Comparison of ENCODE assay signal across 23 cellular contexts in the genomic region with DNA sequence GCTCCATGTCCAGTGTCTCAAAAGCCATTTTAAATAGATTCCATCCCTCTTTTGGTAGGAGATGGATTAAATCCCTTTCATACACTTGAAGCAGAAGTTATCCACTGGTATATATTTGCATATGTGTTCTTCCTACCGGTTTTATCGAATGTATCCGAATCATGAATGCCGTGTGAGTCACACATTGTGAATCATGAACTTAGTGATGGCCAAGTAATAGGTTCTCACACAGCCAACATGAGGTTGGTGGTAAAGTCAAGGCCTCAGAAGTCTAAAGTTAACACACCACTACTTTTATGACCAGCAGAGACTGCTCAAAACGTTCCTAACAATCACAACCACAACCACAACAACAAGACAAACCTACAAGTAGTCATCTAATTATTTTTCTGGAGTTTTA.
DNase-seq lines count a peak whose midpoint lies in the region; ATAC-seq and TF ChIP-seq lines count a peak whose summit lies in the region.
"Had no signal": no experiment of that assay in that cellular context is flagged by ENCODE, and none has a peak within 500 bp of the region (broad histone marks: within the 10 kb centered on the region; RNA-seq: fewer than 3 reads in every experiment).

No MANE protein-coding gene starts in this region.

- H2AFZ ChIP-seq in mesenchymal stem cell (ENCODE audit: low read depth, low read length): no peak overlapping the region

- peaks cover 1% of the 10 kb centered on the region for H3K4me1 ChIP-seq in mesenchymal stem cell (ENCODE audit: control insufficient read depth, insufficient read depth, low read depth, low read length)
- H3K4me1 ChIP-seq: vagina had no signal

- H2BK12ac ChIP-seq in mesenchymal stem cell (ENCODE audit: low read length in 2 of 2): no peak overlapping the region

- peak overlapping the region; percentile 84 for H3K9ac ChIP-seq in mesenchymal stem cell (ENCODE audit: low read length)

- H3K9me3 ChIP-seq in mesenchymal stem cell (ENCODE audit: control insufficient read depth, low read length): no peaks in the 10 kb centered on the region
- no peaks in the 10 kb centered on the region for H3K9me3 ChIP-seq in T-helper 17 cell (ENCODE audit: control insufficient read depth, low read length, poor library complexity, severe bottlenecking)
- H3K9me3 ChIP-seq: esophagus squamous epithelium, vagina had no signal

- no peak overlapping the region for H2AK5ac ChIP-seq in mesenchymal stem cell (ENCODE audit: low read length, severe bottlenecking)

- H3K4me2 ChIP-seq in mesenchymal stem cell (ENCODE audit: low read length, poor library complexity, severe bottlenecking): no peak overlapping the region

- H3K14ac ChIP-seq in mesenchymal stem cell (ENCODE audit: low read length in 2 of 2): no peak overlapping the region

- no peak overlapping the region for H4K91ac ChIP-seq in mesenchymal stem cell (ENCODE audit: low read length)

- no peaks in the 10 kb centered on the region for H3K79me1 ChIP-seq in mesenchymal stem cell (replicated peaks; ENCODE audit: low read length, poor library complexity, severe bottlenecking)

- no peak overlapping the region for H2BK120ac ChIP-seq in mesenchymal stem cell (ENCODE audit: low read depth, low read length)

- peak; percentile 52 for DNase-seq in AG20443 (ENCODE audit: low spot score)
- peak; percentile 84 for DNase-seq in M059J (ENCODE audit: low read depth)
- peak; percentile 62 for DNase-seq in choroid plexus epithelial cell (ENCODE audit: low read depth)
- no peak for DNase-seq in mesenchymal stem cell
- DNase-seq in GOT3 (lab: John Stamatoyannopoulos, UW): no peak
- DNase-seq in posterior vena cava (ENCODE audit: low spot score): no peak
- no peak for DNase-seq in hippocampal formation (lab: John Stamatoyannopoulos, UW)
- DNase-seq in T-helper 17 cell: no peak
- DNase-seq: activated CD8-positive, alpha-beta memory T cell treated with anti-CD3 and anti-CD28 coated beads for 24 hours; amygdala; Calu3; esophagus squamous epithelium; Kasumi-1; NCI-H1694; NCI-H524; OCI-M1; WERI-Rb-1 had no signal

- no peaks in the 10 kb centered on the region for H3K36me3 Mint-ChIP-seq in T-helper 17 cell (ENCODE audit: low read depth)

- no peak overlapping the region for H3K4me3 Mint-ChIP-seq in T-helper 17 cell
- H3K4me3 Mint-ChIP-seq: B cell; dendritic cell treated with granulocyte-macrophage colony-stimulating factor and Interleukin-4, amounts not matched to agents 40 ng/mL and 50 ng/mL, for 4 days; nephron had no signal

- H3K4me1 Mint-ChIP-seq in T-helper 17 cell: peaks cover 22% of the 10 kb centered on the region
- H3K4me1 Mint-ChIP-seq: B cell, nephron had no signal

- no peak overlapping the region for H2BK5ac ChIP-seq in mesenchymal stem cell (ENCODE audit: low read depth, low read length, poor library complexity, severe bottlenecking)

- WGBS in mesenchymal stem cell: 64% methylated on average over 5 of the region's 5 CpGs

- no peak overlapping the region for H3K4ac ChIP-seq in mesenchymal stem cell (ENCODE audit: low read depth in 1 of 2, low read length in 2 of 2)

- H3K27ac ChIP-seq in mesenchymal stem cell (ENCODE audit: low read length, poor library complexity, severe bottlenecking): no peak overlapping the region
- H3K27ac ChIP-seq: esophagus squamous epithelium, vagina, WERI-Rb-1 had no signal

- intact Hi-C loops in posterior vena cava (cut with DNase I): no loop called here

- H3K4me3 ChIP-seq in choroid plexus epithelial cell (ENCODE audit: low read depth, low read length): no peak overlapping the region
- no peak overlapping the region for H3K4me3 ChIP-seq in mesenchymal stem cell (ENCODE audit: insufficient read depth in 1 of 2, low read depth in 1 of 2, low read length in 2 of 2)
- H3K4me3 ChIP-seq: esophagus squamous epithelium, lung, vagina had no signal

- no peak for TF ChIP-seq CTCF in choroid plexus epithelial cell (conservative IDR thresholded peaks at IDR 0.05; ENCODE audit: low read depth, low read length)

- no peak overlapping the region for H3K23ac ChIP-seq in mesenchymal stem cell (ENCODE audit: low read length in 2 of 2)

- no peak overlapping the region for H4K8ac ChIP-seq in mesenchymal stem cell (ENCODE audit: low read length)

- ATAC-seq in T-helper 17 cell: no peak

- H3K27me3 ChIP-seq in mesenchymal stem cell (ENCODE audit: control insufficient read depth in 1 of 2, insufficient read depth in 1 of 2, low read length in 2 of 2): no peaks in the 10 kb centered on the region
- H3K27me3 ChIP-seq: esophagus squamous epithelium, vagina had no signal

- H3K36me3 ChIP-seq in mesenchymal stem cell (ENCODE audit: control insufficient read depth in 1 of 2, insufficient read depth in 2 of 2, low read depth in 1 of 2, low read length in 2 of 2): no peaks in the 10 kb centered on the region
- H3K36me3 ChIP-seq: esophagus squamous epithelium, vagina, WERI-Rb-1 had no signal

- H2BK15ac ChIP-seq in mesenchymal stem cell (ENCODE audit: low read depth, poor library complexity, severe bottlenecking): no peak overlapping the region

- no peak overlapping the region for H3K18ac ChIP-seq in mesenchymal stem cell (ENCODE audit: low read depth in 1 of 2, low read length in 2 of 2)

- H3K27me3 Mint-ChIP-seq in T-helper 17 cell: no peaks in the 10 kb centered on the region
- H3K27me3 Mint-ChIP-seq: B cell; dendritic cell treated with granulocyte-macrophage colony-stimulating factor and Interleukin-4, amounts not matched to agents 40 ng/mL and 50 ng/mL, for 4 days had no signal

- H3K27ac Mint-ChIP-seq in T-helper 17 cell: no peak overlapping the region
- H3K27ac Mint-ChIP-seq: activated T-helper 2 cell treated with anti-CD3 and anti-CD28 coated beads, Interferon-gamma antibody, Interleukin-2, Interleukin-4, amounts not matched to agents 10 μg/mL and 5 μg/mL and 100 μg/mL, durations not matched to agents 14 hours and 24 hours and 36 hours; B cell; dendritic cell treated with granulocyte-macrophage colony-stimulating factor and Interleukin-4, amounts not matched to agents 40 ng/mL and 50 ng/mL, for 4 days had no signal

Comparison
In these comparisons a context has a peak if more than half of its experiments do, and no peak if none do; other contexts are left out.
1. DNase-seq: peak in AG20443 (single experiment), M059J (single experiment) and choroid plexus epithelial cell (single experiment); none in mesenchymal stem cell (single experiment), GOT3 (single experiment), posterior vena cava (single experiment), hippocampal formation (0 of 2) and T-helper 17 cell (0 of 3).